Comparison of ENCODE assay signal across 20 cellular contexts in genomic region chr1:20423169-20423795, GRCh38.
DNase-seq lines count a peak whose midpoint lies in the region; ATAC-seq, FAIRE-seq and TF ChIP-seq lines count a peak whose summit lies in the region.
"Had no signal": no experiment of that assay in that cellular context is flagged by ENCODE, and none has a peak within 500 bp of the region (broad histone marks: within the 10 kb centered on the region; RNA-seq: fewer than 3 reads in every experiment).

No MANE protein-coding gene starts in this region.

- peaks cover 28% of the 10 kb centered on the region for H3K27me3 Mint-ChIP-seq in activated naive CD8-positive, alpha-beta T cell
- H3K27me3 Mint-ChIP-seq in activated naive CD8-positive, alpha-beta T cell treated with anti-CD3 and anti-CD28 coated beads for 36 hours: peaks cover 46% of the 10 kb centered on the region
- peaks cover 85% of the 10 kb centered on the region for H3K27me3 Mint-ChIP-seq in WTC11 (ENCODE audit: low read depth)
- peaks cover 19% of the 10 kb centered on the region for H3K27me3 Mint-ChIP-seq in chondrocyte (ENCODE audit: low read depth)

- H3K9ac ChIP-seq in kidney (ENCODE audit: low read length in 2 of 2): no peak overlapping the region
- H3K9ac ChIP-seq: KMS-11 had no signal

- POLR2A ChIA-PET in HEK293 (lab: Yijun Ruan, JAX) (interaction anchor here (0.6 kb wide), 1 partner anchor 28 kb away, joined by 4 read pairs; no protein-coding TSS in a partner anchor), WTC11 (lab: Charles Lee) (no interaction called here)

- H3K27ac Mint-ChIP-seq in activated naive CD8-positive, alpha-beta T cell: peak overlapping the region; percentile 22
- H3K27ac Mint-ChIP-seq in activated naive CD8-positive, alpha-beta T cell treated with anti-CD3 and anti-CD28 coated beads for 36 hours: no peak overlapping the region
- H3K27ac Mint-ChIP-seq in WTC11: no peak overlapping the region
- no peak overlapping the region for H3K27ac Mint-ChIP-seq in chondrocyte (ENCODE audit: unreplicated experiment)
- H3K27ac Mint-ChIP-seq: CD4-positive, alpha-beta T cell; HFFc6 had no signal

- peaks cover 6% of the 10 kb centered on the region for H3K36me3 Mint-ChIP-seq in activated naive CD8-positive, alpha-beta T cell
- no peaks in the 10 kb centered on the region for H3K36me3 Mint-ChIP-seq in activated naive CD8-positive, alpha-beta T cell treated with anti-CD3 and anti-CD28 coated beads for 36 hours
- H3K36me3 Mint-ChIP-seq in WTC11 (peaks cover 6% of the 10 kb centered on the region), chondrocyte (ENCODE audit: low read depth) (peaks cover 5% of the 10 kb centered on the region)

- peak; percentile 33 for FAIRE-seq in kidney (lab: Jason Lieb, UNC)
- FAIRE-seq: A204.1, D721Med, GM12878, GM19239 had no signal

- no peak for ATAC-seq in WTC11
- ATAC-seq: GM12878 had no signal

- no peak overlapping the region for H3K4me3 Mint-ChIP-seq in activated naive CD8-positive, alpha-beta T cell
- H3K4me3 Mint-ChIP-seq in activated naive CD8-positive, alpha-beta T cell treated with anti-CD3 and anti-CD28 coated beads for 36 hours: no peak overlapping the region
- H3K4me3 Mint-ChIP-seq in WTC11 (no peak overlapping the region), chondrocyte (ENCODE audit: unreplicated experiment) (no peak overlapping the region)
- H3K4me3 Mint-ChIP-seq: CD4-positive, alpha-beta T cell; HFFc6 had no signal

- intact Hi-C loops in kidney (cut with DNase I): no loop called here

- TF ChIP-seq CTCF in HEK293 (tag by site-specific recombination; IDR thresholded peaks at IDR 0.05): no peak
- no peak for TF ChIP-seq CTCF in WTC11 (IDR thresholded peaks at IDR 0.05)
- TF ChIP-seq CTCF in kidney (IDR thresholded peaks at IDR 0.05; ENCODE audit: borderline replicate concordance, extremely low read depth, insufficient read depth): no peak
- no peak for TF ChIP-seq CTCF in chondrocyte (IDR thresholded peaks at IDR 0.05)

- DNase-seq in activated naive CD8-positive, alpha-beta T cell treated with anti-CD3 and anti-CD28 coated beads for 36 hours: no peak
- DNase-seq in WTC11 (ENCODE audit: low spot score) (no peak), kidney (no peak), NCI-H1436 treated with DMSO at 0.1 percent for 48 hours (lab: John Stamatoyannopoulos, UW) (no peak), Ammon's horn (ENCODE audit: low spot score) (no peak), chondrocyte (ENCODE audit: low spot score) (no peak)
- DNase-seq: ACHN; Caco-2; CD4-positive, alpha-beta T cell; DMS79 treated with DMSO at 0.1 percent for 48 hours; HFFc6 had no signal

- H3K36me3 ChIP-seq in HEK293 (ENCODE audit: control insufficient read depth in 2 of 2, insufficient read depth in 1 of 2, low read length in 2 of 2) (no peaks in the 10 kb centered on the region), kidney (ENCODE audit: control insufficient read depth in 1 of 2, insufficient read depth in 2 of 2, low read length in 2 of 2) (no peaks in the 10 kb centered on the region)
- H3K36me3 ChIP-seq: HAP-1 had no signal

- peaks cover 34% of the 10 kb centered on the region for H3K9me3 Mint-ChIP-seq in activated naive CD8-positive, alpha-beta T cell (ENCODE audit: low read depth)
- peaks cover 10% of the 10 kb centered on the region for H3K9me3 Mint-ChIP-seq in activated naive CD8-positive, alpha-beta T cell treated with anti-CD3 and anti-CD28 coated beads for 36 hours
- H3K9me3 Mint-ChIP-seq in WTC11 (peaks cover 41% of the 10 kb centered on the region), chondrocyte (ENCODE audit: low read depth) (peaks cover 34% of the 10 kb centered on the region)

- H3K4me1 ChIP-seq in HEK293 (ENCODE audit: control insufficient read depth, insufficient read depth, low read length): no peaks in the 10 kb centered on the region
- no peaks in the 10 kb centered on the region for H3K4me1 ChIP-seq in kidney (ENCODE audit: control insufficient read depth in 1 of 2, insufficient read depth in 1 of 2, low read depth in 1 of 2, low read length in 2 of 2)
- H3K4me1 ChIP-seq: Caco-2, HAP-1 had no signal

- H3K9me3 ChIP-seq in HEK293 (ENCODE audit: control insufficient read depth, insufficient read depth, low read depth, low read length): no peaks in the 10 kb centered on the region
- H3K9me3 ChIP-seq in kidney (ENCODE audit: control insufficient read depth in 1 of 2, low read length in 2 of 2): peaks cover 0 to 22% of the 10 kb centered on the region in 2 donors
- H3K9me3 ChIP-seq: HAP-1 had no signal

- H3K4me3 ChIP-seq in HEK293 (ENCODE audit: low read depth, low read length): no peak overlapping the region
- no peak overlapping the region for H3K4me3 ChIP-seq in kidney (ENCODE audit: low read length in 2 of 2)
- H3K4me3 ChIP-seq: GM12878, HAP-1 had no signal

- CTCF ChIA-PET in HEK293 (lab: Yijun Ruan, JAX) (interaction anchor here (0.7 to 2.1 kb wide), 5 partner anchors 7 to 227 kb away, joined by 3 to 10 read pairs (median 4); no protein-coding TSS in a partner anchor), WTC11 (lab: Charles Lee) (interaction anchor here (1.6 kb wide), 1 partner anchor 46 kb away, joined by 4 read pairs; no protein-coding TSS in a partner anchor)

- H3K27ac ChIP-seq in HEK293 (ENCODE audit: extremely low read depth, low read depth, low read length) (no peak overlapping the region), kidney (ENCODE audit: low read depth in 2 of 2, low read length in 2 of 2) (no peak overlapping the region)
- H3K27ac ChIP-seq: C4-2B, KMS-11 had no signal

- no peaks in the 10 kb centered on the region for H3K4me1 Mint-ChIP-seq in activated naive CD8-positive, alpha-beta T cell (ENCODE audit: low read depth)
- H3K4me1 Mint-ChIP-seq in activated naive CD8-positive, alpha-beta T cell treated with anti-CD3 and anti-CD28 coated beads for 36 hours: peaks cover 10% of the 10 kb centered on the region
- no peaks in the 10 kb centered on the region for H3K4me1 Mint-ChIP-seq in WTC11
- peaks cover 7% of the 10 kb centered on the region for H3K4me1 Mint-ChIP-seq in chondrocyte (ENCODE audit: low read depth)

TF ChIP-seq in HEK293, 187 proteins besides CTCF, POLR2A, EP300 and RAD21:
- TF ChIP-seq ZNF19 (tag by site-specific recombination; IDR thresholded peaks at IDR 0.05; ENCODE audit: low read depth): no peak
- TF ChIP-seq ZNF362 (tag by site-specific recombination; IDR thresholded peaks at IDR 0.05): 0 out of 2 replicates have a peak, but pooled peaks have one; percentile 22
- peak; percentile 95 for TF ChIP-seq TRIM28 (IDR thresholded peaks at IDR 0.05; ENCODE audit: borderline replicate concordance, low read length)
- peak; percentile 99 for TF ChIP-seq SETDB1 (IDR thresholded peaks at IDR 0.05; ENCODE audit: insufficient read length, low read length)

TF ChIP-seq in WTC11, 78 proteins besides CTCF, POLR2A, EP300 and RAD21:
- TF ChIP-seq TEAD1 (CRISPR knock-in tag; IDR thresholded peaks at IDR 0.05): no peak
- TF ChIP-seq PRDM15 (CRISPR knock-in tag; IDR thresholded peaks at IDR 0.05): no peak
- TF ChIP-seq FOXJ3 (CRISPR knock-in tag; IDR thresholded peaks at IDR 0.05; ENCODE audit: borderline replicate concordance): no peak
- no peak for TF ChIP-seq NFE2L1 (CRISPR knock-in tag; IDR thresholded peaks at IDR 0.05)
- TF ChIP-seq ZNF317 (CRISPR knock-in tag; IDR thresholded peaks at IDR 0.05; ENCODE audit: borderline replicate concordance, low read depth): peak; percentile 90
